Comparison of ENCODE assay signal across 10 cellular contexts in the genomic region with DNA sequence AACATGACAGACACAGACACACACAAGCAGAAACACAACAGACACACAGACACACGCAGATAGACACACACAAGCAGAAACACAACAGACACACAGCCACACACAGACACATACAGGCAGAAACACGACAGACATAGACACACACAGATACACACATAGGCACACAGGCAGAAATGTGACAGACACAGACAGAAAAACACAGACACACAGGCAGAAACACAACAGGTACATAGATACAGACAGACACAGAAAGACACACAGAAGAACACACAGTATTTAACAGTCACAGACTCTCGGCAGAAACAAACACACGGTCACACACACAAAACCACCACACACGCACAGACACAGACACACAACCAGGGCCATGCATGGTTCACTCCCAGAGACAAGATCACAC. TPM values are rescaled to one million over a fixed set of nuclear protein-coding genes. Genes with fewer than 3 reads are reported as not detected.
DNase-seq lines count a peak whose midpoint lies in the region; ATAC-seq and TF ChIP-seq lines count a peak whose summit lies in the region.
"Had no signal": no experiment of that assay in that cellular context is flagged by ENCODE, and none has a peak within 500 bp of the region (broad histone marks: within the 10 kb centered on the region; RNA-seq: fewer than 3 reads in every experiment).

No MANE protein-coding gene starts in this region.

- no peaks in the 10 kb centered on the region for H3K9me3 ChIP-seq in right lobe of liver
- H3K9me3 ChIP-seq in transverse colon, result no peaks in the 10 kb centered on the region
- no peaks in the 10 kb centered on the region for H3K9me3 ChIP-seq in CD4-positive, alpha-beta memory T cell (ENCODE audit: control insufficient read depth in 1 of 2, low read length in 2 of 2)

- POLR2A ChIA-PET in CD4-positive, alpha-beta memory T cell (lab: Charles Lee; ENCODE audit: partially characterized antibody), result no interaction called here

- no peaks in the 10 kb centered on the region for H3K36me3 ChIP-seq in right lobe of liver
- no peaks in the 10 kb centered on the region for H3K36me3 ChIP-seq in transverse colon
- H3K36me3 ChIP-seq in CD4-positive, alpha-beta memory T cell (ENCODE audit: insufficient read depth, low read length), result no peaks in the 10 kb centered on the region

- peaks cover 0 to 4% of the 10 kb centered on the region in 2 donors for H3K36me3 Mint-ChIP-seq in CD4-positive, alpha-beta memory T cell

- peaks cover 0 to 11% (median 0%) of the 10 kb centered on the region in 4 donors for H3K4me1 ChIP-seq in right lobe of liver
- peaks cover 7 to 32% (median 25%) of the 10 kb centered on the region in 4 donors for H3K4me1 ChIP-seq in transverse colon
- H3K4me1 ChIP-seq in CD4-positive, alpha-beta memory T cell (ENCODE audit: insufficient read depth, low read length), result peaks cover 26% of the 10 kb centered on the region

- H3K27ac ChIP-seq in right lobe of liver, result peak overlapping the region in 1 of 3 donors; percentile 76
- peak overlapping the region; percentile 54 to 69 (median 68) for H3K27ac ChIP-seq in transverse colon
- no peak overlapping the region for H3K27ac ChIP-seq in CD4-positive, alpha-beta memory T cell (ENCODE audit: low read depth, low read length)

- no peak overlapping the region for H3K4me3 Mint-ChIP-seq in CD4-positive, alpha-beta memory T cell

- ATAC-seq in right lobe of liver, result no peak

- H3K4me3 ChIP-seq in astrocyte of the spinal cord (ENCODE audit: low read depth, low read length) (peak overlapping the region; percentile 63), right lobe of liver (peak overlapping the region; percentile 26 to 48 (median 42)), transverse colon (peak overlapping the region in 3 of 4 donors; percentile 34 to 51 (median 43))
- peak overlapping the region in 1 of 2 donors; percentile 6 for H3K4me3 ChIP-seq in CD4-positive, alpha-beta memory T cell (ENCODE audit: low read length in 2 of 2)

- no peak overlapping the region for H3K27ac Mint-ChIP-seq in CD4-positive, alpha-beta memory T cell
- H3K27ac Mint-ChIP-seq: activated T-cell treated with anti-CD3 and anti-CD28 coated beads, Interleukin-2, amount 50 U/mL, for 24 hours had no signal

- peaks cover 0 to 3% of the 10 kb centered on the region in 2 donors for H3K27me3 Mint-ChIP-seq in CD4-positive, alpha-beta memory T cell

- in situ Hi-C loops in astrocyte of the spinal cord (cut with HindIII; ENCODE audit: low sequenced_read_pairs), result no loop called here
- in situ Hi-C loops in transverse colon (cut with MboI; ENCODE audit: low pct_ligation_motif_present in 1 of 4, low pct_unique_long_range_greater_than_20kb in 1 of 4, low sequenced_read_pairs in 3 of 4), result no loop called here

- no peak for TF ChIP-seq CTCF in astrocyte of the spinal cord (IDR thresholded peaks at IDR 0.05; ENCODE audit: low read depth, low read length)
- TF ChIP-seq CTCF in right lobe of liver (IDR thresholded peaks at IDR 0.05), result no peak
- TF ChIP-seq CTCF in transverse colon (IDR thresholded peaks at IDR 0.05), result no peak

- intact Hi-C loops in right lobe of liver (cut with DNase I) (no loop called here), transverse colon (cut with DNase I; ENCODE audit: low total_unique reads) (no loop called here)
- intact Hi-C loops in CD4-positive, alpha-beta memory T cell (cut with micrococcal nuclease), result no loop called here

- TF ChIP-seq POLR2A in right lobe of liver (IDR thresholded peaks at IDR 0.05), result no peak
- no peak for TF ChIP-seq POLR2A in transverse colon (IDR thresholded peaks at IDR 0.05)

- CTCF ChIA-PET in CD4-positive, alpha-beta memory T cell (lab: Charles Lee; ENCODE audit: partially characterized antibody), result no interaction called here

- H3K4me1 Mint-ChIP-seq in CD4-positive, alpha-beta memory T cell, result peaks cover 0 to 15% (median 4%) of the 10 kb centered on the region in 4 donors

- DNase-seq in NCI-H2171 treated with DMSO at 0.1 percent for 48 hours (lab: John Stamatoyannopoulos, UW), result peak; percentile 30
- no peak for DNase-seq in NCI-H2171 (lab: John Stamatoyannopoulos, UW)
- DNase-seq in astrocyte of the spinal cord (ENCODE audit: low read depth, low spot score), result no peak
- DNase-seq in right lobe of liver, result no peak
- DNase-seq in transverse colon, result no peak
- DNase-seq in CD4-positive, alpha-beta memory T cell, result no peak
- no peak for DNase-seq in T1000 (lab: John Stamatoyannopoulos, UW)
- DNase-seq in T-helper 2 cell, result no peak
- DNase-seq: occipital lobe had no signal

- H3K27me3 ChIP-seq in right lobe of liver (no peaks in the 10 kb centered on the region), transverse colon (peaks cover 4% of the 10 kb centered on the region)
- H3K27me3 ChIP-seq in CD4-positive, alpha-beta memory T cell (ENCODE audit: insufficient read depth, low read length), result no peaks in the 10 kb centered on the region

- no peaks in the 10 kb centered on the region for H3K9me3 Mint-ChIP-seq in CD4-positive, alpha-beta memory T cell
- H3K9me3 Mint-ChIP-seq: activated T-cell treated with anti-CD3 and anti-CD28 coated beads, Interleukin-2, amount 50 U/mL, for 24 hours had no signal

- 30% methylated on average over 5 of the region's 5 CpGs for WGBS in right lobe of liver (ENCODE audit: insufficient coverage, low coverage, low lambda C conversion rate, missing lambda C conversion rate)
- 24 to 86% methylated on average over 1 to 5 of the region's 5 CpGs for WGBS in transverse colon (ENCODE audit: low coverage in 1 of 2), 2 donors

- no peak for TF ChIP-seq EP300 in transverse colon (IDR thresholded peaks at IDR 0.05; ENCODE audit: low read depth)

RNA-seq across cellular contexts. Expression of a gene that starts 0.9 kb away (rescaled TPM):
- total RNA-seq in right lobe of liver (10 to 100 TPM in 1 of 6 experiments, 1 to 10 TPM in 5; 2.8 to 10.4 (median 4.7) TPM), transverse colon (under 1 TPM in 2 of 4 donors, not detected in 2; 0.27 to 0.79 TPM)
- total RNA-seq in CD4-positive, alpha-beta memory T cell, result under 1 TPM; 0.64 to 0.70 TPM
- 1 to 10 TPM in 1 of 2 donors, under 1 TPM in 1; 0.35 to 1.1 TPM for polyA plus RNA-seq in CD4-positive, alpha-beta memory T cell

RNA-seq across cellular contexts. Expression of a gene that starts 20.5 kb away (rescaled TPM):
- total RNA-seq in right lobe of liver (1 to 10 TPM in 2 of 6 experiments, under 1 TPM in 4; 0.51 to 1.6 (median 0.80) TPM), transverse colon (under 1 TPM in 3 of 4 donors, not detected in 1; 0.14 to 0.95 (median 0.60) TPM)
- total RNA-seq in CD4-positive, alpha-beta memory T cell, result under 1 TPM; 0.64 to 0.70 TPM
- under 1 TPM in 1 of 2 donors, not detected in 1; 0.45 TPM for polyA plus RNA-seq in CD4-positive, alpha-beta memory T cell
- total RNA-seq: occipital lobe had no signal

RNA-seq across cellular contexts. Expression of a gene that starts 20.8 kb away (rescaled TPM):
- total RNA-seq in right lobe of liver, result 10 to 100 TPM in 4 of 6 experiments, 1 to 10 TPM in 2; 8.4 to 14.9 (median 10.3) TPM
- 10 to 100 TPM; 21.9 to 88.4 (median 53.0) TPM for total RNA-seq in transverse colon
- 10 to 100 TPM; 44.0 to 50.4 TPM for total RNA-seq in CD4-positive, alpha-beta memory T cell
- 10 to 100 TPM in 1 of 2 donors, 1 to 10 TPM in 1; 4.4 to 16.1 TPM for polyA plus RNA-seq in CD4-positive, alpha-beta memory T cell

RNA-seq across cellular contexts. Expression of a gene that starts 33.0 kb away (rescaled TPM):
- total RNA-seq in right lobe of liver (10 to 100 TPM; 30.7 to 58.6 (median 33.3) TPM), transverse colon (100 to 1,000 TPM in 3 of 4 donors, 10 to 100 TPM in 1; 88.9 to 555 (median 130) TPM)
- total RNA-seq in CD4-positive, alpha-beta memory T cell, result 10 to 100 TPM; 48.1 to 51.6 TPM
- polyA plus RNA-seq in CD4-positive, alpha-beta memory T cell, result 10 to 100 TPM; 42.4 to 43.0 TPM

RNA-seq across cellular contexts. Expression of a gene that starts 48.4 kb away (rescaled TPM):
- total RNA-seq in right lobe of liver (100 to 1,000 TPM in 1 of 6 experiments, 10 to 100 TPM in 5; 23.8 to 114 (median 31.5) TPM), transverse colon (100 to 1,000 TPM in 1 of 4 donors, 10 to 100 TPM in 3; 35.2 to 214 (median 49.2) TPM)
- 100 to 1,000 TPM; 128 to 136 TPM for total RNA-seq in CD4-positive, alpha-beta memory T cell
- 10 to 100 TPM; 45.5 to 54.3 TPM for polyA plus RNA-seq in CD4-positive, alpha-beta memory T cell
